ENCODE assay signal across 1 cellular context in the genomic region with DNA sequence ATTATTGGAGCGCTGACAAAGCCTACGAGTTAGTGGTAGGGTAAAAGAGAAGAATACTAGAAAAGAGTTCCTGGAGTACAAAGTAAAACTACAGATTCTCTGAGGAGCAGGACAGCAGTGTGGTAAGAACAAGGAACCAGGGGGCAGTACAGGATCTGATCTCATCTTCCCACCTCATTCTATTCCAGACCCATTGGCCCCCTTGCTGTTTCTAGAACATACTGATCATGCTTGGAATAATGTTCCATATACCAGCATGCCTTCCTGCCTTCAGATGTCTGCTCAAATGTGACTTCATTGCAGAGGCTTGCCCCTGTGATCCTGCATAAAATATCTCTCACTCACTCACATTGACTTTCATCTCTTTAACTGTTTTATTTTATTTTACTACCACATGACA.
TF ChIP-seq lines count a peak whose summit lies in the region.

No MANE protein-coding gene starts in this region.

TF ChIP-seq in GM23338, 12 proteins besides CTCF, POLR2A, EP300 and RAD21 (continued from another document):
- TF ChIP-seq JUNB (IDR thresholded peaks at IDR 0.05; ENCODE audit: unreplicated experiment): no peak
- TF ChIP-seq CREB1 (CRISPR knock-in tag; IDR thresholded peaks at IDR 0.05; ENCODE audit: low read depth): no peak
